25 cellular contexts compared by ENCODE assay signal in the genomic region with DNA sequence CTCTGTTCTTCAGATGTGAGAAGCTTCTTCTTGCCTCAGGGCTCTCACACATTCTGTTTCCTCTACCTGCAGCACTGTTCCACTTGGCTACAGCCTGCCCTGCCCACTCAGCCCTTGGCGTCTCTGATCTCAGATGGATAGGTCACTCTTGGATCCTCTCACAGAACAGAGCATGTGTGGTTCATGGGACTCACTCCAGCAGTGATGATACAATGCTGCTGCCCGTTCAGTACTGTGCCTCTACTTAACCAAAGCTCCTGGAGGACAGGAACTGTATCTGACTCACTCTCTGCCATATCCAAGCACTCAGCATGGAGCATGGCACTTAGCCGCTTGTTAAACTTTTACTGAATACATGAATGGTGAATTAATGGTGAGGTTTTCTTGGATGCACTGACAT. TPM values are rescaled to one million over a fixed set of nuclear protein-coding genes. Genes with fewer than 3 reads are reported as not detected.
DNase-seq lines count a peak whose midpoint lies in the region; ATAC-seq, FAIRE-seq and TF ChIP-seq lines count a peak whose summit lies in the region.
"Had no signal": no experiment of that assay in that cellular context is flagged by ENCODE, and none has a peak within 500 bp of the region (broad histone marks: within the 10 kb centered on the region; RNA-seq: fewer than 3 reads in every experiment).

No MANE protein-coding gene starts in this region.

- POLR2A ChIA-PET in K562 (lab: Yijun Ruan, JAX): interaction anchor here (1.7 kb wide), 1 partner anchor 10 kb away, joined by 4 read pairs; no protein-coding TSS in a partner anchor

- H3K9me3 ChIP-seq in MG63 (no peaks in the 10 kb centered on the region), K562 (replicated peaks; ENCODE audit: control insufficient read depth, insufficient read depth, low read depth, low read length) (no peaks in the 10 kb centered on the region), keratinocyte (ENCODE audit: control insufficient read depth, low read depth, low read length) (no peaks in the 10 kb centered on the region)
- H3K9me3 ChIP-seq: BLaER1, SJCRH30 had no signal

- no peak for TF ChIP-seq POLR2A in K562 (conservative IDR thresholded peaks at IDR 0.05)

- H3K4me3 ChIP-seq in MG63 (no peak overlapping the region), K562 (no peak overlapping the region), keratinocyte (ENCODE audit: control insufficient read depth in 2 of 3, extremely low read depth in 1 of 3, insufficient read depth in 2 of 3, low read depth in 1 of 3, low read length in 3 of 3) (no peak overlapping the region)
- H3K4me3 ChIP-seq: BLaER1, SJCRH30 had no signal

- H3K9ac ChIP-seq in K562 (ENCODE audit: insufficient read depth in 1 of 2, low read depth in 2 of 2, low read length in 2 of 2) (no peak overlapping the region), keratinocyte (ENCODE audit: control insufficient read depth, extremely low read depth, insufficient read depth, low read length) (no peak overlapping the region)
- H3K9ac ChIP-seq: BLaER1 had no signal

- intact Hi-C loops in K562 (cut with micrococcal nuclease) (no loop called here), left colon (cut with DNase I, micrococcal nuclease) (no loop called here)

- H3K27me3 ChIP-seq in MG63 (no peaks in the 10 kb centered on the region), K562 (ENCODE audit: control insufficient read depth in 2 of 2, insufficient read depth in 2 of 2, low read length in 2 of 2) (no peaks in the 10 kb centered on the region), keratinocyte (ENCODE audit: control insufficient read depth, extremely low read depth, insufficient read depth, low read length) (no peaks in the 10 kb centered on the region)
- H3K27me3 ChIP-seq: BLaER1, SJCRH30 had no signal

- H2AFZ ChIP-seq in K562 (ENCODE audit: low read depth, low read length) (no peak overlapping the region), keratinocyte (ENCODE audit: control insufficient read depth, low read length) (no peak overlapping the region)

- no peak for ATAC-seq in K562
- ATAC-seq in left colon: no peak
- ATAC-seq: HCT116 had no signal

- CTCF ChIA-PET in K562 (lab: Yijun Ruan, JAX; ENCODE audit: low intra/inter-chr PET ratio): no interaction called here

- in situ Hi-C loops in ACHN (cut with HindIII; ENCODE audit: low pct_ligation_motif_present, low pct_unique_long_range_greater_than_20kb, low sequenced_read_pairs) (no loop called here), K562 (cut with MboI) (loop anchor here (10.0 to 25.0 kb wide), 3 partner anchors 132 to 849 kb away; partner anchors contain the start of genes ACO1, NDUFB6, SMIM27 and TOPORS)

- H3K4me1 ChIP-seq in K562 (replicated peaks in 1 of 2; ENCODE audit: control insufficient read depth in 2 of 2, insufficient read depth in 2 of 2, low read length in 2 of 2): peaks cover 17 to 20% of the 10 kb centered on the region in 2 experiments; a peak in 4 of 5 replicates
- H3K4me1 ChIP-seq in keratinocyte (ENCODE audit: control insufficient read depth, extremely low read depth, insufficient read depth, low read length): peaks cover 40% of the 10 kb centered on the region

- 53% methylated on average over 3 of the region's 3 CpGs for WGBS in K562 (ENCODE audit: insufficient coverage, low coverage, missing lambda C conversion rate)

- dilution Hi-C loops in keratinocyte (cut with MboI; ENCODE audit: extremely low pct_ligation_motif_present, low sequenced_read_pairs): no loop called here

- no peaks in the 10 kb centered on the region for H4K20me1 ChIP-seq in K562 (replicated peaks; ENCODE audit: control insufficient read depth, insufficient read depth, low read length)
- no peaks in the 10 kb centered on the region for H4K20me1 ChIP-seq in keratinocyte (ENCODE audit: control insufficient read depth, extremely low read depth, insufficient read depth, low read length)
- H4K20me1 ChIP-seq: BLaER1 had no signal

- DNase-seq in ACHN (peak; percentile 22), MG63 (peak; percentile 85), K562 (ENCODE audit: extremely low read depth in 1 of 4, low spot score in 3 of 4) (no peak), keratinocyte (ENCODE audit: low read depth, low spot score) (no peak), left colon (no peak), NCI-H82 treated with DMSO at 0.1 percent for 48 hours (lab: John Stamatoyannopoulos, UW; ENCODE audit: unreplicated experiment) (no peak), cerebellar nuclear complex (lab: John Stamatoyannopoulos, UW) (no peak)
- no peak for DNase-seq in stimulated activated CD4-positive, alpha-beta T cell treated with anti-CD3 and anti-CD28 coated beads, Interleukin-2, amount 100 ng/mL, for 24 hours
- DNase-seq: CD4-positive, alpha-beta T cell; COR-L47; DMS79 treated with DMSO at 0.1 percent for 48 hours; GOT3; NCI-H1092; NCI-H1436; NCI-H187 treated with DMSO at 0.1 percent for 48 hours; NCI-H2227 treated with DMSO at 0.1 percent for 48 hours; NCI-H510A; NCI-H748 treated with DMSO at 0.1 percent for 48 hours; NK-92 treated with Interleukin-12 subunit alpha and Interleukin-12 subunit beta, amount 100 ng/mL, for 24 hours; SJCRH30 had no signal

- TF ChIP-seq EP300 in K562 (IDR thresholded peaks at IDR 0.05; ENCODE audit: low read length): no peak

- TF ChIP-seq RAD21 in K562 (CRISPR knock-in tag; conservative IDR thresholded peaks at IDR 0.05 in 1 of 2, IDR thresholded peaks at IDR 0.05 in 1 of 2): no peak

- H3K27ac ChIP-seq in K562 (ENCODE audit: extremely low read depth, low read depth, low read length) (no peak overlapping the region), keratinocyte (ENCODE audit: control insufficient read depth, insufficient read depth, low read length) (no peak overlapping the region)
- H3K27ac ChIP-seq: BLaER1, SJCRH30 had no signal

- H3K9me1 ChIP-seq in K562 (ENCODE audit: control insufficient read depth, insufficient read depth, low read length): no peaks in the 10 kb centered on the region
- H3K9me1 ChIP-seq in keratinocyte (ENCODE audit: control insufficient read depth, extremely low read depth, insufficient read depth, low read length): no peaks in the 10 kb centered on the region

- no peaks in the 10 kb centered on the region for H3K79me2 ChIP-seq in K562 (ENCODE audit: control insufficient read depth, insufficient read depth, low read length)
- no peaks in the 10 kb centered on the region for H3K79me2 ChIP-seq in keratinocyte (ENCODE audit: control insufficient read depth, insufficient read depth, low read length)

- no TSS peak for BruUV-seq in K562 (replicated peaks; lab: Mats Ljungman, UMichigan)

- H3K4me2 ChIP-seq in K562 (ENCODE audit: insufficient read depth, low read length): no peak overlapping the region
- no peak overlapping the region for H3K4me2 ChIP-seq in keratinocyte (ENCODE audit: control insufficient read depth, extremely low read depth, insufficient read depth, low read depth, low read length)
- H3K4me2 ChIP-seq: BLaER1 had no signal

- H3K36me3 ChIP-seq in MG63 (no peaks in the 10 kb centered on the region), K562 (ENCODE audit: control insufficient read depth, insufficient read depth, low read length) (no peaks in the 10 kb centered on the region), keratinocyte (ENCODE audit: control insufficient read depth in 2 of 2, extremely low read depth in 1 of 2, insufficient read depth in 2 of 2, low read length in 2 of 2) (no peaks in the 10 kb centered on the region)
- H3K36me3 ChIP-seq: BLaER1, SJCRH30 had no signal

- FAIRE-seq in K562 (lab: Jason Lieb, UNC) (peak; percentile 37), keratinocyte (lab: Jason Lieb, UNC) (peak; percentile 17)
- FAIRE-seq: A204.1, GM12891 had no signal

- TF ChIP-seq CTCF in K562 (IDR thresholded peaks at IDR 0.05 in 2 of 3, conservative IDR thresholded peaks at IDR 0.05 in 1 of 3; ENCODE audit: insufficient read depth in 2 of 3, low read depth in 1 of 3, low read length in 3 of 3) (no peak), keratinocyte (optimal IDR thresholded peaks at IDR 0.05 in 1 of 3, IDR thresholded peaks at IDR 0.05 in 1 of 3, conservative IDR thresholded peaks at IDR 0.05 in 1 of 3; ENCODE audit: extremely low read depth in 1 of 3, insufficient read depth in 2 of 3, low read length in 3 of 3) (no peak)

RNA-seq across cellular contexts. Expression of gene SPINK4, which starts 3.4 kb away (rescaled TPM):
- total RNA-seq in MG63 (2014; rRNA removed; shearing (Covaris generic); ENCODE audit: low replicate concordance): not detected in 2 replicates
- total RNA-seq in K562 (2011; cell fraction: chromatin; rRNA removed; ENCODE audit: low replicate concordance): not detected in 2 replicates
- total RNA-seq in K562 (2011; cell fraction: nucleolus; rRNA removed): not detected in 2 replicates
- total RNA-seq in K562 (2011; cell fraction: nucleoplasm; rRNA removed): not detected in 2 replicates
- not detected in 2 replicates for total RNA-seq in K562 (2014; rRNA removed)
- total RNA-seq in K562 (2014; rRNA removed; fragmentation: Illumina TruSeq; extraction: Trizol): 1.1 and 1.6 TPM in 2 replicates
- not detected in 2 replicates for total RNA-seq in K562 (2015; rRNA removed; fragmentation: Illumina TruSeq; extraction: Trizol)
- total RNA-seq in K562 (2021): 0.80 TPM in 1 of 2 replicates, not detected in the other
- 0.74 and 1.1 TPM in 2 replicates for polyA plus RNA-seq in K562 (2011; rRNA removed)
- 1.3 TPM in 1 of 2 replicates, not detected in the other for polyA plus RNA-seq in K562 (2011; cell fraction: cytosol; rRNA removed)
- polyA plus RNA-seq in K562 (2011; cell fraction: nucleus; rRNA removed): not detected in 2 replicates
- polyA plus RNA-seq in K562 (2012): 0.92 and 2.0 TPM in 2 replicates
- polyA plus RNA-seq in K562 (2014; fragmentation: Illumina TruSeq; extraction: Trizol): 2.0 and 2.1 TPM in 2 replicates
- polyA plus RNA-seq in K562 (2014; fragmentation: Nextera tagmentation; extraction: Ambion mirVana): 1 to 10 TPM; 3.9 to 5.5 TPM
- polyA plus RNA-seq in K562 (2014; rRNA removed): 2.1 and 5.1 TPM in 2 replicates
- not detected in 2 replicates for polyA minus RNA-seq in K562 (2011; rRNA and poly(A)+ RNA removed)
- 11.9 and 19.0 TPM in 2 replicates for polyA minus RNA-seq in K562 (2011; cell fraction: cytosol; rRNA and poly(A)+ RNA removed)
- 3.2 TPM in 1 of 2 replicates, not detected in the other for polyA minus RNA-seq in K562 (2011; cell fraction: nucleus; rRNA and poly(A)+ RNA removed)
- 0.85 TPM in 1 of 3 replicates, not detected in the others for polyA plus RNA-seq in keratinocyte
- not detected for polyA plus RNA-seq in keratinocyte (2011; ENCODE audit: low read depth)
- not detected in 2 replicates for polyA plus RNA-seq in keratinocyte (2011; cell fraction: cytosol; rRNA removed)
- polyA plus RNA-seq in keratinocyte (2011; cell fraction: nucleus; rRNA removed): not detected in 2 replicates
- 3.1 TPM in 1 of 2 replicates, not detected in the other for polyA plus RNA-seq in keratinocyte (2012; ENCODE audit: low replicate concordance)
- not detected in 3 replicates for polyA minus RNA-seq in keratinocyte
- 26.5 TPM for polyA minus RNA-seq in keratinocyte (2011; cell fraction: cytosol; rRNA and poly(A)+ RNA removed)
- polyA minus RNA-seq in keratinocyte (2011; cell fraction: nucleus; rRNA and poly(A)+ RNA removed): 3.7 and 5.7 TPM in 2 replicates
- total RNA-seq in left colon: 100 to 1,000 TPM in 1 of 2 donors, 10 to 100 TPM in 1; 13.9 to 146 TPM
- total RNA-seq: CD4-positive, alpha-beta T cell; LHCN-M2; SJCRH30 had no signal

RNA-seq across cellular contexts. Expression of gene BAG1, which starts 27.9 kb away (rescaled TPM):
- total RNA-seq in MG63 (2014; rRNA removed; shearing (Covaris generic); ENCODE audit: low replicate concordance): 34.3 and 44.0 TPM in 2 replicates
- total RNA-seq in K562 (2011; cell fraction: chromatin; rRNA removed; ENCODE audit: low replicate concordance): 64.8 and 75.0 TPM in 2 replicates
- total RNA-seq in K562 (2011; cell fraction: nucleolus; rRNA removed): 51.1 and 58.0 TPM in 2 replicates
- 69.4 and 101 TPM in 2 replicates for total RNA-seq in K562 (2011; cell fraction: nucleoplasm; rRNA removed)
- 76.1 and 106 TPM in 2 replicates for total RNA-seq in K562 (2014; rRNA removed)
- 56.0 and 57.6 TPM in 2 replicates for total RNA-seq in K562 (2014; rRNA removed; fragmentation: Illumina TruSeq; extraction: Trizol)
- 56.0 and 59.2 TPM in 2 replicates for total RNA-seq in K562 (2015; rRNA removed; fragmentation: Illumina TruSeq; extraction: Trizol)
- total RNA-seq in K562 (2021): 86.6 and 94.5 TPM in 2 replicates
- 30.3 and 46.1 TPM in 2 replicates for polyA plus RNA-seq in K562 (2011; rRNA removed)
- 22.2 and 23.4 TPM in 2 replicates for polyA plus RNA-seq in K562 (2011; cell fraction: cytosol; rRNA removed)
- 22.2 and 25.2 TPM in 2 replicates for polyA plus RNA-seq in K562 (2011; cell fraction: nucleus; rRNA removed)
- 56.8 and 58.7 TPM in 2 replicates for polyA plus RNA-seq in K562 (2012)
- polyA plus RNA-seq in K562 (2014; fragmentation: Illumina TruSeq; extraction: Trizol): 56.9 and 60.0 TPM in 2 replicates
- polyA plus RNA-seq in K562 (2014; fragmentation: Nextera tagmentation; extraction: Ambion mirVana): 10 to 100 TPM in 1 of 2 experiments, 1 to 10 TPM in 1; 9.7 to 10.0 TPM
- 103 and 120 TPM in 2 replicates for polyA plus RNA-seq in K562 (2014; rRNA removed)
- polyA minus RNA-seq in K562 (2011; rRNA and poly(A)+ RNA removed): 26.4 TPM in 2 replicates
- polyA minus RNA-seq in K562 (2011; cell fraction: cytosol; rRNA and poly(A)+ RNA removed): 13.6 and 14.4 TPM in 2 replicates
- 27.6 and 40.3 TPM in 2 replicates for polyA minus RNA-seq in K562 (2011; cell fraction: nucleus; rRNA and poly(A)+ RNA removed)
- 22.4 to 30.1 TPM (median 25.1 TPM) in 3 replicates for polyA plus RNA-seq in keratinocyte
- polyA plus RNA-seq in keratinocyte (2011; ENCODE audit: low read depth): 60.0 TPM
- polyA plus RNA-seq in keratinocyte (2011; cell fraction: cytosol; rRNA removed): 25.8 and 35.4 TPM in 2 replicates
- polyA plus RNA-seq in keratinocyte (2011; cell fraction: nucleus; rRNA removed): 32.7 and 39.1 TPM in 2 replicates
- 22.1 and 64.9 TPM in 2 replicates for polyA plus RNA-seq in keratinocyte (2012; ENCODE audit: low replicate concordance)
- polyA minus RNA-seq in keratinocyte: 3.9 to 22.9 TPM (median 17.7 TPM) in 3 replicates
- polyA minus RNA-seq in keratinocyte (2011; cell fraction: cytosol; rRNA and poly(A)+ RNA removed): 16.9 TPM
- 67.5 and 70.0 TPM in 2 replicates for polyA minus RNA-seq in keratinocyte (2011; cell fraction: nucleus; rRNA and poly(A)+ RNA removed)
- total RNA-seq in left colon: 100 to 1,000 TPM; 159 to 163 TPM

RNA-seq across cellular contexts. Expression of gene CHMP5, which starts 28.3 kb away (rescaled TPM):
- total RNA-seq in MG63 (2014; rRNA removed; shearing (Covaris generic); ENCODE audit: low replicate concordance): 55.7 and 62.7 TPM in 2 replicates
- 5.5 and 19.4 TPM in 2 replicates for total RNA-seq in K562 (2011; cell fraction: chromatin; rRNA removed; ENCODE audit: low replicate concordance)
- 4.7 and 5.7 TPM in 2 replicates for total RNA-seq in K562 (2011; cell fraction: nucleolus; rRNA removed)
- 14.0 and 18.7 TPM in 2 replicates for total RNA-seq in K562 (2011; cell fraction: nucleoplasm; rRNA removed)
- total RNA-seq in K562 (2014; rRNA removed) (34.2 and 42.8 TPM in 2 replicates), K562 (2014; rRNA removed; fragmentation: Illumina TruSeq; extraction: Trizol) (59.9 and 71.6 TPM in 2 replicates), K562 (2015; rRNA removed; fragmentation: Illumina TruSeq; extraction: Trizol) (33.8 and 36.5 TPM in 2 replicates), K562 (2021) (36.0 and 39.3 TPM in 2 replicates), left colon (100 to 1,000 TPM in 1 of 2 donors, 10 to 100 TPM in 1; 81.0 to 106 TPM)
- polyA plus RNA-seq in K562 (2011; rRNA removed) (53.3 and 67.2 TPM in 2 replicates), K562 (2014; fragmentation: Illumina TruSeq; extraction: Trizol) (50.9 and 53.0 TPM in 2 replicates), K562 (2014; fragmentation: Nextera tagmentation; extraction: Ambion mirVana) (100 to 1,000 TPM in 1 of 2 experiments, 10 to 100 TPM in 1; 99.5 to 105 TPM), K562 (2014; rRNA removed) (53.0 and 54.9 TPM in 2 replicates), keratinocyte (80.0 to 132 TPM (median 82.7 TPM) in 3 replicates)
- polyA plus RNA-seq in K562 (2011; cell fraction: cytosol; rRNA removed): 9.2 and 27.3 TPM in 2 replicates
- polyA plus RNA-seq in K562 (2011; cell fraction: nucleus; rRNA removed): 8.0 and 17.0 TPM in 2 replicates
- polyA plus RNA-seq in K562 (2012): 38.2 and 46.2 TPM in 2 replicates
- polyA minus RNA-seq in K562 (2011; rRNA and poly(A)+ RNA removed): 50.1 and 53.8 TPM in 2 replicates
- polyA minus RNA-seq in K562 (2011; cell fraction: cytosol; rRNA and poly(A)+ RNA removed): 13.8 and 14.3 TPM in 2 replicates
- polyA minus RNA-seq in K562 (2011; cell fraction: nucleus; rRNA and poly(A)+ RNA removed): 4.0 and 5.9 TPM in 2 replicates
- 154 TPM for polyA plus RNA-seq in keratinocyte (2011; ENCODE audit: low read depth)
- 93.3 and 137 TPM in 2 replicates for polyA plus RNA-seq in keratinocyte (2011; cell fraction: cytosol; rRNA removed)
- 59.9 and 92.7 TPM in 2 replicates for polyA plus RNA-seq in keratinocyte (2011; cell fraction: nucleus; rRNA removed)
- polyA plus RNA-seq in keratinocyte (2012; ENCODE audit: low replicate concordance): 72.5 and 125 TPM in 2 replicates
- 2.2 to 32.5 TPM (median 14.6 TPM) in 3 replicates for polyA minus RNA-seq in keratinocyte
- polyA minus RNA-seq in keratinocyte (2011; cell fraction: cytosol; rRNA and poly(A)+ RNA removed): 29.4 TPM
- 10.1 and 21.1 TPM in 2 replicates for polyA minus RNA-seq in keratinocyte (2011; cell fraction: nucleus; rRNA and poly(A)+ RNA removed)

RNA-seq across cellular contexts. Expression of gene NFX1, which starts 53.7 kb away (rescaled TPM):
- total RNA-seq in MG63 (2014; rRNA removed; shearing (Covaris generic); ENCODE audit: low replicate concordance): 13.9 and 14.6 TPM in 2 replicates
- total RNA-seq in K562 (2011; cell fraction: chromatin; rRNA removed; ENCODE audit: low replicate concordance): 66.7 and 97.6 TPM in 2 replicates
- total RNA-seq in K562 (2011; cell fraction: nucleolus; rRNA removed): 38.2 and 46.5 TPM in 2 replicates
- 46.0 and 51.6 TPM in 2 replicates for total RNA-seq in K562 (2011; cell fraction: nucleoplasm; rRNA removed)
- total RNA-seq in K562 (2014; rRNA removed): 22.1 and 23.8 TPM in 2 replicates
- total RNA-seq in K562 (2014; rRNA removed; fragmentation: Illumina TruSeq; extraction: Trizol): 26.3 and 28.7 TPM in 2 replicates
- 24.8 and 26.8 TPM in 2 replicates for total RNA-seq in K562 (2015; rRNA removed; fragmentation: Illumina TruSeq; extraction: Trizol)
- 29.9 and 30.8 TPM in 2 replicates for total RNA-seq in K562 (2021)
- 36.5 and 38.9 TPM in 2 replicates for polyA plus RNA-seq in K562 (2011; rRNA removed)
- 37.3 and 38.7 TPM in 2 replicates for polyA plus RNA-seq in K562 (2011; cell fraction: cytosol; rRNA removed)
- polyA plus RNA-seq in K562 (2011; cell fraction: nucleus; rRNA removed): 31.5 and 51.2 TPM in 2 replicates
- 24.7 and 28.0 TPM in 2 replicates for polyA plus RNA-seq in K562 (2012)
- polyA plus RNA-seq in K562 (2014; fragmentation: Illumina TruSeq; extraction: Trizol): 32.7 and 38.5 TPM in 2 replicates
- polyA plus RNA-seq in K562 (2014; fragmentation: Nextera tagmentation; extraction: Ambion mirVana): 10 to 100 TPM in 1 of 2 experiments, 1 to 10 TPM in 1; 8.8 to 32.5 TPM
- polyA plus RNA-seq in K562 (2014; rRNA removed): 24.0 TPM in 2 replicates
- 86.2 and 99.5 TPM in 2 replicates for polyA minus RNA-seq in K562 (2011; rRNA and poly(A)+ RNA removed)
- 17.6 and 30.2 TPM in 2 replicates for polyA minus RNA-seq in K562 (2011; cell fraction: cytosol; rRNA and poly(A)+ RNA removed)
- 29.8 and 38.5 TPM in 2 replicates for polyA minus RNA-seq in K562 (2011; cell fraction: nucleus; rRNA and poly(A)+ RNA removed)
- 24.2 to 28.8 TPM (median 28.1 TPM) in 3 replicates for polyA plus RNA-seq in keratinocyte
- polyA plus RNA-seq in keratinocyte (2011; ENCODE audit: low read depth): 25.5 TPM
- 18.2 and 24.3 TPM in 2 replicates for polyA plus RNA-seq in keratinocyte (2011; cell fraction: cytosol; rRNA removed)
- 47.5 and 49.6 TPM in 2 replicates for polyA plus RNA-seq in keratinocyte (2011; cell fraction: nucleus; rRNA removed)
- polyA plus RNA-seq in keratinocyte (2012; ENCODE audit: low replicate concordance): 20.0 and 25.9 TPM in 2 replicates
- polyA minus RNA-seq in keratinocyte: 39.4 to 62.6 TPM (median 56.1 TPM) in 3 replicates
- 24.0 TPM for polyA minus RNA-seq in keratinocyte (2011; cell fraction: cytosol; rRNA and poly(A)+ RNA removed)
- 25.9 and 48.3 TPM in 2 replicates for polyA minus RNA-seq in keratinocyte (2011; cell fraction: nucleus; rRNA and poly(A)+ RNA removed)
- 10 to 100 TPM; 35.2 to 38.3 TPM for total RNA-seq in left colon

Comparison
In these comparisons a context has a peak if more than half of its experiments do, and no peak if none do; other contexts are left out.
1. DNase-seq: peak in ACHN (single experiment) and MG63 (single experiment); none in K562 (0 of 4), keratinocyte (single experiment), left colon (0 of 2), stimulated activated CD4-positive, alpha-beta T cell treated with anti-CD3 and anti-CD28 coated beads, Interleukin-2, amount 100 ng/mL, for 24 hours (0 of 2), NCI-H82 treated with DMSO at 0.1 percent for 48 hours (single experiment) and cerebellar nuclear complex (0 of 2).
2. RNA of gene SPINK4, which starts 3.4 kb away (total RNA-seq): 13.9 to 146 TPM in left colon; 0.80 to 1.6 TPM in K562 and not detected in MG63; every median in the first group is over 4 times any median in the second.